In the genomic region with DNA sequence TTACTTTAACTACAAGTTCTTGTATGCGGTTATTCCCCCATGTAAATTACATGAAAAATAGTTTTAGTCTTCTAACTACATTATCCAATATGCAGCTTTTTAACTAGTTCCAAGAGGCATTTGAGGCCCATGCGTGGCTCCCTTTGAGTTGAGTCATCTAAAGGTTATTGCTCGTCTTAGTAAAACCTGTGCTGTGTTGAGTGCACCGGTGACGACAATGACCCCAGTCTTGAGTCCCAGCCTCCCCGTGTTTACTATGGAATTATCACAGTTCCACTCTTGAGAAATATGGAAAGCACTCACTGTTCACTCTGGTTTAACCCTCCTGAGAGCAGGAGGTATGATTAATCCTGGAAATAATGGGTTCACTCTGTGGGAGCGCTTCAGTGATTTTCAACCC, we compare ENCODE assay signal across 16 cellular contexts.
DNase-seq lines count a peak whose midpoint lies in the region; ATAC-seq and TF ChIP-seq lines count a peak whose summit lies in the region.
"Had no signal": no experiment of that assay in that cellular context is flagged by ENCODE, and none has a peak within 500 bp of the region (broad histone marks: within the 10 kb centered on the region; RNA-seq: fewer than 3 reads in every experiment).

No MANE protein-coding gene starts in this region.

- no peaks in the 10 kb centered on the region for H3K79me1 ChIP-seq in H9 (ENCODE audit: insufficient read depth, low read depth, low read length, poor library complexity, severe bottlenecking)

- no peak overlapping the region for H3K18ac ChIP-seq in H9 (ENCODE audit: insufficient read length, low read depth, low read length)

- peaks cover 3% of the 10 kb centered on the region; the same call in 1 of the 2 replicates for H3K4me1 ChIP-seq in H9 (ENCODE audit: insufficient read depth, low read length)
- H3K4me1 ChIP-seq in neural progenitor cell: peaks cover under 1% of the 10 kb centered on the region

- no peak overlapping the region for H4K8ac ChIP-seq in H9 (replicated peaks; ENCODE audit: insufficient read length, low read depth, low read length)

- H3K27ac Mint-ChIP-seq in H9 (no peak overlapping the region; a peak in 1 of 7 replicates), neural progenitor cell (no peak overlapping the region)
- H3K27ac Mint-ChIP-seq: CD4-positive, alpha-beta T cell had no signal

- H3K27me3 ChIP-seq in H9 (ENCODE audit: insufficient read depth, low read length) (no peaks in the 10 kb centered on the region), brain microvascular endothelial cell (replicated peaks) (no peaks in the 10 kb centered on the region), neural progenitor cell (no peaks in the 10 kb centered on the region)
- H3K27me3 ChIP-seq: BE2C had no signal

- peak; percentile 65 for ATAC-seq in omental fat pad (ENCODE audit: low FRiP score)
- ATAC-seq in GM21515 (IDR thresholded peaks at IDR 0.05; ENCODE audit: unreplicated experiment): no peak
- ATAC-seq in HG02884 (IDR thresholded peaks at IDR 0.05; ENCODE audit: unreplicated experiment): no peak

- peaks cover 10% of the 10 kb centered on the region; the same call in 1 of the 2 replicates for H3K79me2 ChIP-seq in H9 (ENCODE audit: insufficient read depth, low read length)
- no peaks in the 10 kb centered on the region for H3K79me2 ChIP-seq in neural progenitor cell (ENCODE audit: low read depth)

- H3K4me3 Mint-ChIP-seq in H9 (no peak overlapping the region), neural progenitor cell (no peak overlapping the region)
- H3K4me3 Mint-ChIP-seq: CD4-positive, alpha-beta T cell had no signal

- H3K23me2 ChIP-seq in H9 (ENCODE audit: insufficient read length, low read depth, low read length, poor library complexity, severe bottlenecking): no peaks in the 10 kb centered on the region

- H2BK20ac ChIP-seq in H9 (ENCODE audit: low read depth, low read length, poor library complexity, severe bottlenecking): no peak overlapping the region

- TF ChIP-seq CTCF in H9 (conservative IDR thresholded peaks at IDR 0.05) (no peak), brain microvascular endothelial cell (IDR thresholded peaks at IDR 0.05; ENCODE audit: low read depth, low read length, missing control alignments) (no peak), omental fat pad (IDR thresholded peaks at IDR 0.05) (no peak), neural progenitor cell (IDR thresholded peaks at IDR 0.05) (no peak)

- no peak overlapping the region for H2AK5ac ChIP-seq in H9 (ENCODE audit: insufficient read length, low read length)

- no peak overlapping the region for H3K4ac ChIP-seq in H9 (ENCODE audit: low read depth, low read length)

- H3K27me3 Mint-ChIP-seq in H9 (ENCODE audit: low read depth) (no peaks in the 10 kb centered on the region), neural progenitor cell (ENCODE audit: insufficient read depth, low read depth) (peaks cover 3% of the 10 kb centered on the region)
- H3K27me3 Mint-ChIP-seq: CD4-positive, alpha-beta T cell had no signal

- no peak overlapping the region for H2AFZ ChIP-seq in H9 (ENCODE audit: low read length)
- no peak overlapping the region for H2AFZ ChIP-seq in neural progenitor cell (replicated peaks)
- H2AFZ ChIP-seq: PC-9 had no signal

- H3K4me2 ChIP-seq in H9 (ENCODE audit: insufficient read depth, insufficient read length, low read length) (no peak overlapping the region), neural progenitor cell (no peak overlapping the region)
- H3K4me2 ChIP-seq: PC-9 had no signal

- no peak overlapping the region for H3K27ac ChIP-seq in H9 (ENCODE audit: insufficient read length, low read depth, low read length)
- H3K27ac ChIP-seq in brain microvascular endothelial cell: no peak overlapping the region
- no peak overlapping the region for H3K27ac ChIP-seq in neural progenitor cell
- H3K27ac ChIP-seq: PC-9, SJSA1 had no signal

- H2BK15ac ChIP-seq in H9 (ENCODE audit: low read depth, low read length): no peak overlapping the region

- H2BK120ac ChIP-seq in H9 (ENCODE audit: low read depth, low read length, poor library complexity, severe bottlenecking): no peak overlapping the region

- no peaks in the 10 kb centered on the region for H3K9me3 ChIP-seq in H9 (ENCODE audit: control insufficient read depth, low read depth, low read length)
- H3K9me3 ChIP-seq in neural progenitor cell (ENCODE audit: low read depth): no peaks in the 10 kb centered on the region
- H3K9me3 ChIP-seq: BE2C, SJSA1 had no signal

- H3T11ph ChIP-seq in H9 (ENCODE audit: low read length): no peak overlapping the region

- H2BK5ac ChIP-seq in H9 (ENCODE audit: insufficient read length, low read length): no peak overlapping the region

- no peak overlapping the region for H3K9ac ChIP-seq in H9 (ENCODE audit: extremely low read depth, insufficient read length, low read length)
- H3K9ac ChIP-seq in neural progenitor cell: no peak overlapping the region

- WGBS in H9 (ENCODE audit: extremely low coverage, insufficient read length, low lambda C conversion rate): no CpG with 5 or more reads among the region's 7 CpGs

- H3K9me3 Mint-ChIP-seq in H9: peaks cover 3 to 4% of the 10 kb centered on the region in 2 experiments; a peak in 2 of 5 replicates
- no peaks in the 10 kb centered on the region for H3K9me3 Mint-ChIP-seq in neural progenitor cell
- H3K9me3 Mint-ChIP-seq: CD4-positive, alpha-beta T cell had no signal

- H2BK12ac ChIP-seq in H9 (ENCODE audit: insufficient read length, low read depth, low read length): no peak overlapping the region

- in situ Hi-C loops in brain microvascular endothelial cell (cut with HindIII; ENCODE audit: low pct_ligation_motif_present, low sequenced_read_pairs): loop anchor here (25.0 kb wide), 1 partner anchor 116 kb away; no protein-coding TSS in a partner anchor

- H3K36me3 ChIP-seq in brain microvascular endothelial cell (replicated peaks): no peaks in the 10 kb centered on the region
- no peaks in the 10 kb centered on the region for H3K36me3 ChIP-seq in neural progenitor cell
- H3K36me3 ChIP-seq: BE2C, SJSA1 had no signal

- H3K36me3 Mint-ChIP-seq in H9 (ENCODE audit: insufficient read depth in 1 of 3, low read depth in 3 of 3) (peaks cover 4 to 6% (median 5%) of the 10 kb centered on the region in 3 experiments), neural progenitor cell (no peaks in the 10 kb centered on the region)

- no peak overlapping the region for H3K4me3 ChIP-seq in brain microvascular endothelial cell (ENCODE audit: low read depth, low read length)
- no peak overlapping the region for H3K4me3 ChIP-seq in neural progenitor cell
- H3K4me3 ChIP-seq: PC-9, SJSA1 had no signal

- H3K23ac ChIP-seq in H9 (ENCODE audit: insufficient read length, low read depth, low read length): no peak overlapping the region

- H3K14ac ChIP-seq in H9 (ENCODE audit: insufficient read depth, low read length): no peak overlapping the region

- no peak overlapping the region for H4K91ac ChIP-seq in H9 (ENCODE audit: insufficient read length, low read depth, low read length)

- H4K20me1 ChIP-seq in H9 (ENCODE audit: control insufficient read depth, insufficient read depth, insufficient read length): no peaks in the 10 kb centered on the region
- H4K20me1 ChIP-seq in neural progenitor cell (ENCODE audit: low read depth): no peaks in the 10 kb centered on the region

- no peak overlapping the region for H4K5ac ChIP-seq in H9 (ENCODE audit: insufficient read length, low read depth, low read length)

- H3K4me1 Mint-ChIP-seq in H9 (peaks cover 15 to 30% of the 10 kb centered on the region in 2 experiments), neural progenitor cell (peaks cover 24% of the 10 kb centered on the region)

- H3K56ac ChIP-seq in H9 (ENCODE audit: insufficient read length, low read depth, low read length): no peak overlapping the region

- H3F3A ChIP-seq in neural progenitor cell (ENCODE audit: low read depth): no peaks in the 10 kb centered on the region

- DNase-seq in DMS53 (lab: John Stamatoyannopoulos, UW) (peak; percentile 92), H9 (peak; percentile 8), brain microvascular endothelial cell (peak; percentile 46), omental fat pad (ENCODE audit: low spot score) (no peak), neural progenitor cell (ENCODE audit: low spot score) (no peak)
- DNase-seq: BE2C; CD4-positive, alpha-beta T cell; DMS79 treated with DMSO at 0.1 percent for 48 hours; HCEC 1CT; NCI-H187; NCI-H510A; NCI-H82; PC-9 had no signal

Comparison
In these comparisons a context has a peak if more than half of its experiments do, and no peak if none do; other contexts are left out.
1. DNase-seq: peak in DMS53 (single experiment), H9 (single experiment) and brain microvascular endothelial cell (single experiment); none in omental fat pad (single experiment) and neural progenitor cell (single experiment).